Comparison of ENCODE assay signal across 16 cellular contexts in genomic region chrY:21003059-21003458, GRCh38.
DNase-seq lines count a peak whose midpoint lies in the region; ATAC-seq and TF ChIP-seq lines count a peak whose summit lies in the region.
"Had no signal": no experiment of that assay in that cellular context is flagged by ENCODE, and none has a peak within 500 bp of the region (broad histone marks: within the 10 kb centered on the region; RNA-seq: fewer than 3 reads in every experiment).

No MANE protein-coding gene starts in this region.

- POLR2A ChIA-PET in activated CD8-positive, alpha-beta T cell treated with anti-CD3 and anti-CD28 coated beads for 36 hours (lab: Charles Lee): no interaction called here
- POLR2A ChIA-PET in activated CD8-positive, alpha-beta T cell treated with anti-CD3 and anti-CD28 coated beads, Interleukin-2, amount 10 ng/mL, durations not matched to agents 7 days and 5 days (lab: Charles Lee): no interaction called here

- ATAC-seq in activated CD8-positive, alpha-beta T cell treated with anti-CD3 and anti-CD28 coated beads for 36 hours: peak; percentile 70
- no peak for ATAC-seq in activated CD8-positive, alpha-beta T cell treated with anti-CD3 and anti-CD28 coated beads, Interleukin-2, amount 10 ng/mL, durations not matched to agents 7 days and 5 days
- ATAC-seq: A549, GM23338 had no signal

- CTCF ChIA-PET in activated CD8-positive, alpha-beta T cell treated with anti-CD3 and anti-CD28 coated beads for 36 hours (lab: Charles Lee): no interaction called here
- CTCF ChIA-PET in activated CD8-positive, alpha-beta T cell treated with anti-CD3 and anti-CD28 coated beads, Interleukin-2, amount 10 ng/mL, durations not matched to agents 7 days and 5 days (lab: Charles Lee): no interaction called here
- CTCF ChIA-PET in Calu3 (lab: Charles Lee): no interaction called here

- intact Hi-C loops in activated CD8-positive, alpha-beta T cell treated with anti-CD3 and anti-CD28 coated beads for 36 hours (cut with micrococcal nuclease): no loop called here
- intact Hi-C loops in Calu3 (cut with micrococcal nuclease; ENCODE audit: unreplicated experiment): no loop called here

- no peak overlapping the region for H3K27ac Mint-ChIP-seq in activated CD8-positive, alpha-beta T cell treated with anti-CD3 and anti-CD28 coated beads for 36 hours
- H3K27ac Mint-ChIP-seq in activated CD8-positive, alpha-beta T cell treated with anti-CD3 and anti-CD28 coated beads, Interleukin-2, amount 10 ng/mL, durations not matched to agents 7 days and 5 days: no peak overlapping the region
- no peak overlapping the region for H3K27ac Mint-ChIP-seq in Calu3 (ENCODE audit: unreplicated experiment)
- H3K27ac Mint-ChIP-seq: CD4-positive, alpha-beta T cell; GM23338 had no signal

- H3K27me3 Mint-ChIP-seq in activated CD8-positive, alpha-beta T cell treated with anti-CD3 and anti-CD28 coated beads for 36 hours: no peaks in the 10 kb centered on the region
- H3K27me3 Mint-ChIP-seq in activated CD8-positive, alpha-beta T cell treated with anti-CD3 and anti-CD28 coated beads, Interleukin-2, amount 10 ng/mL, durations not matched to agents 7 days and 5 days (ENCODE audit: low read depth): peaks cover 2% of the 10 kb centered on the region
- H3K27me3 Mint-ChIP-seq in Calu3 (ENCODE audit: unreplicated experiment): no peaks in the 10 kb centered on the region
- H3K27me3 Mint-ChIP-seq: CD4-positive, alpha-beta T cell had no signal

- TF ChIP-seq CTCF in activated CD8-positive, alpha-beta T cell treated with anti-CD3 and anti-CD28 coated beads for 36 hours (IDR thresholded peaks at IDR 0.05): no peak
- TF ChIP-seq CTCF in Calu3 (IDR thresholded peaks at IDR 0.05; ENCODE audit: unreplicated experiment): no peak

- BruUV-seq in Calu3 (replicated peaks; lab: Mats Ljungman, UMichigan): no TSS peak

- H3K4me1 Mint-ChIP-seq in activated CD8-positive, alpha-beta T cell treated with anti-CD3 and anti-CD28 coated beads for 36 hours (ENCODE audit: low read depth): peaks cover 25% of the 10 kb centered on the region
- H3K4me1 Mint-ChIP-seq in activated CD8-positive, alpha-beta T cell treated with anti-CD3 and anti-CD28 coated beads, Interleukin-2, amount 10 ng/mL, durations not matched to agents 7 days and 5 days (ENCODE audit: low read depth): peaks cover 8% of the 10 kb centered on the region
- H3K4me1 Mint-ChIP-seq in Calu3 (ENCODE audit: low read depth, unreplicated experiment): no peaks in the 10 kb centered on the region
- H3K4me1 Mint-ChIP-seq: GM23338 had no signal

- DNase-seq in NK-92 treated with Interleukin-12 subunit alpha and Interleukin-12 subunit beta, amount 100 ng/mL, for 24 hours (lab: John Stamatoyannopoulos, UW): peak; percentile 2
- DNase-seq in NK-92 (lab: John Stamatoyannopoulos, UW; ENCODE audit: unreplicated experiment): no peak
- DNase-seq in activated CD8-positive, alpha-beta T cell treated with anti-CD3 and anti-CD28 coated beads for 36 hours: no peak
- no peak for DNase-seq in activated CD8-positive, alpha-beta T cell treated with anti-CD3 and anti-CD28 coated beads, Interleukin-2, amount 10 ng/mL, durations not matched to agents 7 days and 5 days
- peak; percentile 3 for DNase-seq in stimulated activated CD4-positive, alpha-beta T cell treated with anti-CD3 and anti-CD28 coated beads, Interleukin-1b, Interleukin-23, amount 100 ng/mL, for 48 hours
- no peak for DNase-seq in stimulated activated CD4-positive, alpha-beta T cell treated with anti-CD3 and anti-CD28 coated beads, Interleukin-12 subunit alpha, Interleukin-12 subunit beta, amount 100 ng/mL, for 4 hours
- DNase-seq in Calu3: no peak
- DNase-seq: AML-193; Caco-2; CD4-positive, alpha-beta T cell; DMS153; DMS79; GF-D8; HCEC 1CT had no signal

- H3K36me3 Mint-ChIP-seq in activated CD8-positive, alpha-beta T cell treated with anti-CD3 and anti-CD28 coated beads for 36 hours (ENCODE audit: low read depth): no peaks in the 10 kb centered on the region
- H3K36me3 Mint-ChIP-seq in activated CD8-positive, alpha-beta T cell treated with anti-CD3 and anti-CD28 coated beads, Interleukin-2, amount 10 ng/mL, durations not matched to agents 7 days and 5 days (ENCODE audit: low read depth): no peaks in the 10 kb centered on the region
- H3K36me3 Mint-ChIP-seq in Calu3 (ENCODE audit: insufficient read depth, unreplicated experiment): no peaks in the 10 kb centered on the region

- H3K4me3 Mint-ChIP-seq in activated CD8-positive, alpha-beta T cell treated with anti-CD3 and anti-CD28 coated beads for 36 hours: no peak overlapping the region
- no peak overlapping the region for H3K4me3 Mint-ChIP-seq in activated CD8-positive, alpha-beta T cell treated with anti-CD3 and anti-CD28 coated beads, Interleukin-2, amount 10 ng/mL, durations not matched to agents 7 days and 5 days
- H3K4me3 Mint-ChIP-seq in Calu3 (ENCODE audit: low read depth, unreplicated experiment): no peak overlapping the region
- H3K4me3 Mint-ChIP-seq: CD4-positive, alpha-beta T cell; GM23338 had no signal

- peaks cover 1% of the 10 kb centered on the region for H3K9me3 Mint-ChIP-seq in activated CD8-positive, alpha-beta T cell treated with anti-CD3 and anti-CD28 coated beads for 36 hours
- no peaks in the 10 kb centered on the region for H3K9me3 Mint-ChIP-seq in activated CD8-positive, alpha-beta T cell treated with anti-CD3 and anti-CD28 coated beads, Interleukin-2, amount 10 ng/mL, durations not matched to agents 7 days and 5 days (ENCODE audit: insufficient read depth)
- no peaks in the 10 kb centered on the region for H3K9me3 Mint-ChIP-seq in Calu3 (ENCODE audit: low read depth, unreplicated experiment)
- H3K9me3 Mint-ChIP-seq: CD4-positive, alpha-beta T cell had no signal

Comparison
In these comparisons a context has a peak if more than half of its experiments do, and no peak if none do; other contexts are left out.
1. DNase-seq: peak in NK-92 treated with Interleukin-12 subunit alpha and Interleukin-12 subunit beta, amount 100 ng/mL, for 24 hours (single experiment) and stimulated activated CD4-positive, alpha-beta T cell treated with anti-CD3 and anti-CD28 coated beads, Interleukin-1b, Interleukin-23, amount 100 ng/mL, for 48 hours (single experiment); none in NK-92 (single experiment), activated CD8-positive, alpha-beta T cell treated with anti-CD3 and anti-CD28 coated beads for 36 hours (single experiment), activated CD8-positive, alpha-beta T cell treated with anti-CD3 and anti-CD28 coated beads, Interleukin-2, amount 10 ng/mL, durations not matched to agents 7 days and 5 days (single experiment), stimulated activated CD4-positive, alpha-beta T cell treated with anti-CD3 and anti-CD28 coated beads, Interleukin-12 subunit alpha, Interleukin-12 subunit beta, amount 100 ng/mL, for 4 hours (single experiment) and Calu3 (single experiment).